11 cellular contexts compared by ENCODE assay signal in the genomic region with DNA sequence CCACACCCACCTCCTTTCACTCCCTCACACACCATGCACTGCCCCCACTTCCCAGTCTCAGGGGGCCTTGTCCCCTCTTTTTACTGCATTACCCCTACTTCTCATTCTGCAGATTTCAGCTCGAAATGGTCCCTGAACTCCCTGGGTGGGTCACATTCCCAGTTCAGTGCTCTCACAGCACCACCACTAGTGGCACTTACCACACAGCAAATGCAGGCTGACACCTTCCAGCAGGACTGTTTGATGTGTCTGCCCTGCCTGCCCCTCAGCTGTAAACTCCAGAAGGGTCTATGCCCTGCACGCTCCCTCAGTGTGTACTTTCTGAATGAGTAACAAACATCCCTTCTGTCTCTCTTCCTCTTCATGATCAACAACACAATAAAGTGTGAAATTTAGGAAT. TPM values are rescaled to one million over a fixed set of nuclear protein-coding genes. Genes with fewer than 3 reads are reported as not detected.
A peak's percentile ranks its signal among the peaks of the same experiment; 100 is the strongest.
DNase-seq lines count a peak whose midpoint lies in the region; ATAC-seq and TF ChIP-seq lines count a peak whose summit lies in the region.
"Had no signal": no experiment of that assay in that cellular context is flagged by ENCODE, and none has a peak within 500 bp of the region (broad histone marks: within the 10 kb centered on the region; RNA-seq: fewer than 3 reads in every experiment).

No MANE protein-coding gene starts in this region.

- H3K4me3 Mint-ChIP-seq in T-helper 2 cell treated with Interferon-gamma antibody and Interleukin-4, amounts not matched to agents 5 μg/mL and 100 μg/mL, for 36 hours: peak overlapping the region; percentile 51
- peak overlapping the region; percentile 85 for H3K4me3 Mint-ChIP-seq in T-helper 17 cell
- no peak overlapping the region for H3K4me3 Mint-ChIP-seq in chondrocyte (ENCODE audit: unreplicated experiment)
- H3K4me3 Mint-ChIP-seq in progenitor cell of endocrine pancreas (ENCODE audit: low read depth): no peak overlapping the region

- peak; percentile 4 for DNase-seq in T-helper 2 cell treated with Interferon-gamma antibody and Interleukin-4, amounts not matched to agents 5 μg/mL and 100 μg/mL, for 36 hours (ENCODE audit: low spot score)
- DNase-seq in T-helper 2 cell (no peak), T-helper 17 cell (no peak), chondrocyte (ENCODE audit: low spot score) (no peak), progenitor cell of endocrine pancreas (ENCODE audit: low spot score, unreplicated experiment) (no peak), RWPE1 (ENCODE audit: low spot score) (no peak)
- DNase-seq: COR-L47, thyroid gland had no signal

- H3K27ac Mint-ChIP-seq in T-helper 2 cell treated with Interferon-gamma antibody and Interleukin-4, amounts not matched to agents 5 μg/mL and 100 μg/mL, for 36 hours: peak overlapping the region; percentile 55
- peak overlapping the region; percentile 99 for H3K27ac Mint-ChIP-seq in T-helper 17 cell
- peak overlapping the region; percentile 78 for H3K27ac Mint-ChIP-seq in chondrocyte (ENCODE audit: unreplicated experiment)
- H3K27ac Mint-ChIP-seq in progenitor cell of endocrine pancreas: peak overlapping the region; percentile 81

- no peak overlapping the region for H3K27ac ChIP-seq in RWPE1
- H3K27ac ChIP-seq: thyroid gland had no signal

- no peaks in the 10 kb centered on the region for H3K27me3 Mint-ChIP-seq in T-helper 2 cell treated with Interferon-gamma antibody and Interleukin-4, amounts not matched to agents 5 μg/mL and 100 μg/mL, for 36 hours (ENCODE audit: low read depth)
- H3K27me3 Mint-ChIP-seq in T-helper 17 cell (no peaks in the 10 kb centered on the region), chondrocyte (ENCODE audit: low read depth) (no peaks in the 10 kb centered on the region), progenitor cell of endocrine pancreas (no peaks in the 10 kb centered on the region)

- H3K4me1 Mint-ChIP-seq in T-helper 2 cell treated with Interferon-gamma antibody and Interleukin-4, amounts not matched to agents 5 μg/mL and 100 μg/mL, for 36 hours (ENCODE audit: low read depth): peaks cover 43% of the 10 kb centered on the region
- H3K4me1 Mint-ChIP-seq in T-helper 17 cell (peaks cover 53% of the 10 kb centered on the region), chondrocyte (ENCODE audit: low read depth) (peaks cover 64% of the 10 kb centered on the region), progenitor cell of endocrine pancreas (ENCODE audit: low read depth) (peaks cover 32% of the 10 kb centered on the region)

- CTCF ChIA-PET in RWPE1 (lab: Yijun Ruan, JAX): interaction anchor here (0.7 kb wide), 1 partner anchor 1047 kb away, joined by 3 read pairs; no protein-coding TSS in a partner anchor

- TF ChIP-seq CTCF in chondrocyte (IDR thresholded peaks at IDR 0.05) (no peak), progenitor cell of endocrine pancreas (IDR thresholded peaks at IDR 0.05; ENCODE audit: unreplicated experiment) (no peak), RWPE1 (conservative IDR thresholded peaks at IDR 0.05; ENCODE audit: low read depth) (no peak)

- H3K9me3 Mint-ChIP-seq in T-helper 2 cell treated with Interferon-gamma antibody and Interleukin-4, amounts not matched to agents 5 μg/mL and 100 μg/mL, for 36 hours: no peaks in the 10 kb centered on the region
- H3K9me3 Mint-ChIP-seq in chondrocyte (ENCODE audit: low read depth) (no peaks in the 10 kb centered on the region), progenitor cell of endocrine pancreas (ENCODE audit: low read depth) (no peaks in the 10 kb centered on the region)

- no peaks in the 10 kb centered on the region for H3K9me3 ChIP-seq in T-helper 17 cell (ENCODE audit: control insufficient read depth, low read length, poor library complexity, severe bottlenecking)
- H3K9me3 ChIP-seq: thyroid gland had no signal

- POLR2A ChIA-PET in RWPE1 (lab: Yijun Ruan, JAX; ENCODE audit: low non-redundant PET): no interaction called here

- no peak for ATAC-seq in T-helper 17 cell
- no peak for ATAC-seq in GM21529 (IDR thresholded peaks at IDR 0.05; ENCODE audit: unreplicated experiment)
- ATAC-seq in HG03354 (IDR thresholded peaks at IDR 0.05; ENCODE audit: poor library complexity, severe bottlenecking, unreplicated experiment): no peak
- ATAC-seq: activated CD4-positive, CD25-positive, alpha-beta regulatory T cell treated with anti-CD3 and anti-CD28 coated beads, Interleukin-2, amount 50 U/mL, for 24 hours had no signal

- peaks cover 58% of the 10 kb centered on the region for H3K36me3 Mint-ChIP-seq in T-helper 2 cell treated with Interferon-gamma antibody and Interleukin-4, amounts not matched to agents 5 μg/mL and 100 μg/mL, for 36 hours (ENCODE audit: low read depth)
- H3K36me3 Mint-ChIP-seq in T-helper 17 cell (ENCODE audit: low read depth): peaks cover 12% of the 10 kb centered on the region
- H3K36me3 Mint-ChIP-seq in chondrocyte (ENCODE audit: low read depth): peaks cover 23% of the 10 kb centered on the region
- H3K36me3 Mint-ChIP-seq in progenitor cell of endocrine pancreas (ENCODE audit: insufficient read depth): peaks cover 12% of the 10 kb centered on the region

RNA-seq across cellular contexts. Expression of gene DYNLT1, which starts 4.0 kb away (rescaled TPM):
- total RNA-seq in T-helper 17 cell: 100 to 1,000 TPM in 1 of 2 donors, 10 to 100 TPM in 1; 87.2 to 107 TPM
- total RNA-seq in chondrocyte: 153 to 171 TPM (median 170 TPM) in 3 replicates
- total RNA-seq in progenitor cell of endocrine pancreas: 124 and 126 TPM in 2 replicates

RNA-seq across cellular contexts. Expression of gene SYTL3, which starts 9.3 kb away (rescaled TPM):
- total RNA-seq in T-helper 17 cell (10 to 100 TPM; 28.9 to 36.1 TPM), chondrocyte (0.58 to 1.6 TPM (median 1.4 TPM) in 3 replicates), progenitor cell of endocrine pancreas (1.6 and 2.1 TPM in 2 replicates)

Comparison
In these comparisons a context has a peak if more than half of its experiments do, and no peak if none do; other contexts are left out.
1. H3K4me3 Mint-ChIP-seq: peak in T-helper 2 cell treated with Interferon-gamma antibody and Interleukin-4, amounts not matched to agents 5 μg/mL and 100 μg/mL, for 36 hours (single experiment) and T-helper 17 cell (single experiment); none in chondrocyte (single experiment) and progenitor cell of endocrine pancreas (single experiment).
2. Peak in every context shown above with its lines, with median percentiles within 50 percentile points of each other: H3K27ac Mint-ChIP-seq.